Comparison of ENCODE assay signal across 1 cellular context in genomic region chr7:130063036-130063435, GRCh38.
TF ChIP-seq lines count a peak whose summit lies in the region.

No MANE protein-coding gene starts in this region.

TF ChIP-seq in K562, 482 proteins besides CTCF, POLR2A, EP300 and RAD21 (continued from another document and continues in another):
- TF ChIP-seq REST (CRISPR knock-in tag; IDR thresholded peaks at IDR 0.05; ENCODE audit: low read depth) (no peak), DPF2 (IDR thresholded peaks at IDR 0.05) (0 out of 2 replicates have a peak, but pooled peaks have one; percentile 23), ZNF146 (CRISPR knock-in tag; IDR thresholded peaks at IDR 0.05; ENCODE audit: unreplicated experiment) (no peak), MGA (IDR thresholded peaks at IDR 0.05) (no peak), RFX5 (IDR thresholded peaks at IDR 0.05; ENCODE audit: low read depth, low read length) (no peak), MCM5 (IDR thresholded peaks at IDR 0.05; ENCODE audit: low read depth) (no peak), SNIP1 (IDR thresholded peaks at IDR 0.05; ENCODE audit: low read depth) (no peak), UBTF (IDR thresholded peaks at IDR 0.05; ENCODE audit: borderline replicate concordance in 1 of 2, low read depth in 2 of 2, low read length in 2 of 2) (no peak), ARID3A (IDR thresholded peaks at IDR 0.05; ENCODE audit: borderline replicate concordance, low read depth, low read length) (0 out of 2 replicates have a peak, but pooled peaks have one; percentile 38), PYGO2 (tag; IDR thresholded peaks at IDR 0.05) (no peak), RBBP5 (IDR thresholded peaks at IDR 0.05; ENCODE audit: borderline replicate concordance, insufficient read depth, low read length, poor library complexity, severe bottlenecking) (no peak), ZBED1 (IDR thresholded peaks at IDR 0.05) (no peak), GATAD2B (IDR thresholded peaks at IDR 0.05; ENCODE audit: borderline replicate concordance) (no peak; the same call in 1 of the 2 replicates), ZNF239 (CRISPR knock-in tag; IDR thresholded peaks at IDR 0.05) (no peak), BCOR (IDR thresholded peaks at IDR 0.05) (no peak), ZNF77 (CRISPR knock-in tag; IDR thresholded peaks at IDR 0.05) (no peak), CUX1 (CRISPR knock-in tag; IDR thresholded peaks at IDR 0.05) (no peak), FOXP4 (CRISPR knock-in tag; IDR thresholded peaks at IDR 0.05; ENCODE audit: borderline replicate concordance) (no peak), ZNF444 (CRISPR knock-in tag; IDR thresholded peaks at IDR 0.05) (no peak), JUND (IDR thresholded peaks at IDR 0.05; ENCODE audit: borderline replicate concordance, low read depth, low read length) (0 out of 2 replicates have a peak, but pooled peaks have one; percentile 26), JUND (tag; IDR thresholded peaks at IDR 0.05; ENCODE audit: borderline replicate concordance, low read depth, low read length) (no peak), ZC3H11A (IDR thresholded peaks at IDR 0.05; ENCODE audit: low read depth, low read length) (no peak), ZNF12 (CRISPR knock-in tag; IDR thresholded peaks at IDR 0.05) (no peak)
